In genomic region chr17:79792371-79792871, GRCh38 we compare ENCODE assay signal across 1 cellular context.
TF ChIP-seq lines count a peak whose summit lies in the region.

No MANE protein-coding gene starts in this region.

TF ChIP-seq in WTC11, 78 proteins besides CTCF, POLR2A, EP300 and RAD21 (continued from another document):
- no peak for TF ChIP-seq TP53 (CRISPR knock-in tag; IDR thresholded peaks at IDR 0.05)
- TF ChIP-seq AFF4 (CRISPR knock-in tag; IDR thresholded peaks at IDR 0.05; ENCODE audit: borderline replicate concordance) = no peak
- TF ChIP-seq ZNF232 (CRISPR knock-in tag; IDR thresholded peaks at IDR 0.05) = no peak
- TF ChIP-seq E2F4 (CRISPR knock-in tag; IDR thresholded peaks at IDR 0.05; ENCODE audit: borderline replicate concordance, low read depth) = no peak
